Comparison of ENCODE assay signal across 8 cellular contexts in the genomic region with DNA sequence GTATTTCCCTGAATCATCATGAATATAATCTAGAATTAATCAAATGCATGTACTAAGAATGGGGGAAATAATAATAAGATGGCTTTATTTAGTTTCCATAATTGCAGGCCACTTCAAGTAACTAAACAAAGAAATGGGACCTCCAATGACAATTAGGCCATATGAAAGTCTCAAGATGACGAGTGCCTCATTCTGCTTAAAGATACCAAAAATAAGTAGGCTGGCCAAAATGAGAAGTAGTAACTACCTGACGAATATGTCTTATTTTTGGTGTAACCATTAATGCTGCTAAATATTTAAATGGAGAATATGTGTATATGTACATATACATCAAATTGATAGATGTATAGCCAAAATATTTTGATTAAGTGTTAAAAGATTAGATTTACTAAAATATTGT.
"Had no signal": no experiment of that assay in that cellular context is flagged by ENCODE, and none has a peak within 500 bp of the region (broad histone marks: within the 10 kb centered on the region; RNA-seq: fewer than 3 reads in every experiment).

No MANE protein-coding gene starts in this region.

- H3K9ac ChIP-seq: KMS-11 had no signal

- H3K27ac ChIP-seq: HL-60, KMS-11 had no signal

- H3K4me3 ChIP-seq: K562 had no signal

- ATAC-seq: HepG2, K562 had no signal

- FAIRE-seq: HepG2, HTR-8/SVneo, K562 had no signal

- H3K4me2 ChIP-seq: KMS-11 had no signal

- DNase-seq: IMR-90, KBM-7, KG1 had no signal
